30 cellular contexts compared by ENCODE assay signal in genomic region chr5:73619606-73620334, GRCh38. TPM values are rescaled to one million over a fixed set of nuclear protein-coding genes. Genes with fewer than 3 reads are reported as not detected.
DNase-seq lines count a peak whose midpoint lies in the region; ATAC-seq, FAIRE-seq and TF ChIP-seq lines count a peak whose summit lies in the region.
"Had no signal": no experiment of that assay in that cellular context is flagged by ENCODE, and none has a peak within 500 bp of the region (broad histone marks: within the 10 kb centered on the region; RNA-seq: fewer than 3 reads in every experiment).

No MANE protein-coding gene starts in this region.

- BruUV-seq in endothelial cell of umbilical vein (replicated peaks; lab: Mats Ljungman, UMichigan) = no TSS peak

- WGBS in esophagus squamous epithelium, 2 donors = 57 to 63% methylated on average over 4 of the region's 4 CpGs

- intact Hi-C loops in endothelial cell of umbilical vein (cut with micrococcal nuclease) = no loop called here
- intact Hi-C loops in esophagus squamous epithelium (cut with DNase I) = no loop called here

- H4K20me1 ChIP-seq in endothelial cell of umbilical vein (replicated peaks; ENCODE audit: control insufficient read depth, extremely low read depth, insufficient read depth, low read length) = no peaks in the 10 kb centered on the region
- H4K20me1 ChIP-seq: BLaER1 had no signal

- no peak overlapping the region for H3K4me2 ChIP-seq in endothelial cell of umbilical vein (ENCODE audit: insufficient read depth, low read length)
- H3K4me2 ChIP-seq: BLaER1, GM23338 had no signal

- CTCF ChIA-PET in HEK293T (lab: Yijun Ruan, JAX) = no interaction called here
- CTCF ChIA-PET in endothelial cell of umbilical vein (lab: Charles Lee) = interaction anchor here (0.9 to 1.2 kb wide), 4 partner anchors 11 to 73 kb away, joined by 3 to 10 read pairs (median 4); no protein-coding TSS in a partner anchor

- H3K27me3 ChIP-seq in ACC112 (ENCODE audit: insufficient read depth, low read length) (no peaks in the 10 kb centered on the region), endothelial cell of umbilical vein (ENCODE audit: control insufficient read depth in 2 of 2, insufficient read depth in 2 of 2, low read length in 2 of 2) (no peaks in the 10 kb centered on the region), esophagus squamous epithelium (no peaks in the 10 kb centered on the region)
- H3K27me3 ChIP-seq: BLaER1, breast epithelium, testis, vagina had no signal

- ATAC-seq in HG03095 (IDR thresholded peaks at IDR 0.05; ENCODE audit: unreplicated experiment) = no peak
- ATAC-seq: GM23338, right cardiac atrium had no signal

- no peak for TF ChIP-seq CTCF in endothelial cell of umbilical vein (IDR thresholded peaks at IDR 0.05; ENCODE audit: extremely low read depth in 1 of 2, insufficient read depth in 1 of 2, low read depth in 1 of 2, low read length in 2 of 2)
- TF ChIP-seq CTCF in esophagus squamous epithelium (IDR thresholded peaks at IDR 0.05) = no peak

- POLR2A ChIA-PET in HEK293T (lab: Yijun Ruan, JAX) (no interaction called here), endothelial cell of umbilical vein (lab: Charles Lee) (no interaction called here)

- FAIRE-seq in endothelial cell of umbilical vein (lab: Jason Lieb, UNC) = no peak
- FAIRE-seq: colon, HTR-8/SVneo, kidney had no signal

- peak overlapping the region; percentile 39 for H2AFZ ChIP-seq in ACC112 (ENCODE audit: low read length, unreplicated experiment)
- H2AFZ ChIP-seq in endothelial cell of umbilical vein (ENCODE audit: low read depth, low read length) = no peak overlapping the region
- H2AFZ ChIP-seq: GM23338, parathyroid adenoma had no signal

- H3K9me1 ChIP-seq in endothelial cell of umbilical vein (replicated peaks; ENCODE audit: control insufficient read depth, extremely low read depth, insufficient read depth, low read length) = no peaks in the 10 kb centered on the region

- H3K4me1 ChIP-seq in ACC112 (ENCODE audit: control insufficient read depth, insufficient read depth, low read length, unreplicated experiment) (peaks cover 19% of the 10 kb centered on the region), endothelial cell of umbilical vein (ENCODE audit: control insufficient read depth, extremely low read depth, insufficient read depth, low read length) (peaks cover 14% of the 10 kb centered on the region), esophagus squamous epithelium (peaks cover 0 to 22% (median 0%) of the 10 kb centered on the region in 3 donors)
- H3K4me1 ChIP-seq: BLaER1, breast epithelium, parathyroid adenoma, testis, vagina had no signal

- TF ChIP-seq POLR2A in endothelial cell of umbilical vein (IDR thresholded peaks at IDR 0.05; ENCODE audit: low read depth, low read length) = no peak
- no peak for TF ChIP-seq POLR2A in esophagus squamous epithelium (IDR thresholded peaks at IDR 0.05)

- H3K36me3 ChIP-seq in ACC112 (ENCODE audit: insufficient read depth, low read length) (no peaks in the 10 kb centered on the region), endothelial cell of umbilical vein (ENCODE audit: control insufficient read depth in 2 of 2, extremely low read depth in 1 of 2, insufficient read depth in 2 of 2, low read length in 2 of 2) (no peaks in the 10 kb centered on the region), esophagus squamous epithelium (no peaks in the 10 kb centered on the region)
- H3K36me3 ChIP-seq: BLaER1, breast epithelium, vagina had no signal

- DNase-seq in HEK293T (ENCODE audit: extremely low spot score) = no peak
- peak; percentile 75 for DNase-seq in NCI-H446 treated with DMSO at 0.1 percent for 48 hours (lab: John Stamatoyannopoulos, UW)
- no peak for DNase-seq in endothelial cell of umbilical vein (ENCODE audit: low read depth, low spot score)
- no peak for DNase-seq in NOMO-1 treated with dmso at 0.1 percent for 144 hours (lab: John Stamatoyannopoulos, UW; ENCODE audit: unreplicated experiment)
- no peak for DNase-seq in stimulated activated CD4-positive, alpha-beta T cell treated with anti-CD3 and anti-CD28 coated beads, Interleukin-1b, Interleukin-23, amount 100 ng/mL, for 48 hours
- DNase-seq in esophagus squamous epithelium (lab: John Stamatoyannopoulos, UW) = no peak
- DNase-seq: ACHN; activated CD4-positive, alpha-beta T cell treated with anti-CD3 and anti-CD28 coated beads, Interleukin-2, amount 50 U/mL, for 1 hour; activated naive CD4-positive, alpha-beta T cell treated with anti-CD3 and anti-CD28 coated beads for 36 hours; COR-L47; effector memory CD4-positive, alpha-beta T cell; KG1; kidney; midbrain; NCI-H146; NCI-H226; right cardiac atrium; stimulated activated CD4-positive, alpha-beta T cell treated with anti-CD3 and anti-CD28 coated beads, Interleukin-4, amount 100 ng/mL, for 4 hours; stimulated activated naive CD4-positive, alpha-beta T cell treated with Interleukin-2 at 50 U/mL for 16 hours; testis had no signal

- dilution Hi-C loops in endothelial cell of umbilical vein (cut with MboI; ENCODE audit: extremely low pct_ligation_motif_present, low sequenced_read_pairs) = no loop called here

- H3K4me3 ChIP-seq in ACC112 (ENCODE audit: low read depth, low read length) (no peak overlapping the region), endothelial cell of umbilical vein (replicated peaks in 1 of 3; ENCODE audit: insufficient read depth in 1 of 3, low read depth in 1 of 3, low read length in 3 of 3) (no peak overlapping the region), esophagus squamous epithelium (no peak overlapping the region)
- H3K4me3 ChIP-seq: BLaER1, breast epithelium, GM23338, SK-N-MC, testis, vagina had no signal

- H3K9me3 ChIP-seq in endothelial cell of umbilical vein (replicated peaks; ENCODE audit: control insufficient read depth, insufficient read depth, low read length) (no peaks in the 10 kb centered on the region), esophagus squamous epithelium (no peaks in the 10 kb centered on the region)
- H3K9me3 ChIP-seq: BLaER1, breast epithelium, testis, vagina had no signal

- no peak overlapping the region for H3K9ac ChIP-seq in endothelial cell of umbilical vein (replicated peaks; ENCODE audit: extremely low read depth, insufficient read depth, low read length)
- H3K9ac ChIP-seq: BLaER1, parathyroid adenoma had no signal

- H3K27ac ChIP-seq in ACC112 (ENCODE audit: low read depth, low read length) (no peak overlapping the region), endothelial cell of umbilical vein (ENCODE audit: insufficient read depth, low read depth, low read length) (no peak overlapping the region), esophagus squamous epithelium (no peak overlapping the region)
- H3K27ac ChIP-seq: BLaER1, breast epithelium, parathyroid adenoma, SK-N-MC, testis, vagina had no signal

- no peaks in the 10 kb centered on the region for H3K79me2 ChIP-seq in ACC112 (ENCODE audit: control insufficient read depth, insufficient read depth, low read length, unreplicated experiment)
- H3K79me2 ChIP-seq in endothelial cell of umbilical vein (ENCODE audit: control insufficient read depth, insufficient read depth, low read length) = no peaks in the 10 kb centered on the region
- H3K79me2 ChIP-seq: parathyroid adenoma had no signal

TF ChIP-seq in HEK293T, 16 proteins besides CTCF, POLR2A, EP300 and RAD21 (continues in another document):
- no peak for TF ChIP-seq SP1 (IDR thresholded peaks at IDR 0.05)

TF ChIP-seq in endothelial cell of umbilical vein, 7 proteins besides CTCF, POLR2A, EP300 and RAD21 (continues in another document):
- TF ChIP-seq MAX (IDR thresholded peaks at IDR 0.05; ENCODE audit: insufficient read depth, insufficient read length) (no peak), MYC (IDR thresholded peaks at IDR 0.05; ENCODE audit: low read depth, low read length) (no peak), FOS (IDR thresholded peaks at IDR 0.05; ENCODE audit: borderline replicate concordance, insufficient read depth, low read length) (no peak), JUN (IDR thresholded peaks at IDR 0.05; ENCODE audit: borderline replicate concordance, insufficient read depth, insufficient read length, low read depth) (peak; percentile 15), GATA2 (IDR thresholded peaks at IDR 0.05; ENCODE audit: insufficient read depth, insufficient read length, low read depth, low read length) (no peak)

RNA-seq across cellular contexts. Expression of gene ARHGEF28, which starts 6.2 kb away (rescaled TPM):
- total RNA-seq in endothelial cell of umbilical vein (108 and 116 TPM in 2 replicates), esophagus squamous epithelium (10 to 100 TPM in 3 of 4 donors, 1 to 10 TPM in 1; 9.2 to 34.3 (median 12.7) TPM)
- polyA plus RNA-seq in endothelial cell of umbilical vein = 23.7 and 29.5 TPM in 2 replicates
- polyA plus RNA-seq in endothelial cell of umbilical vein (2011; cell fraction: cytosol; rRNA removed) = 19.4 and 22.2 TPM in 2 replicates
- 126 and 142 TPM in 2 replicates for polyA plus RNA-seq in endothelial cell of umbilical vein (2011; cell fraction: nucleus; rRNA removed)
- 50.9 and 51.5 TPM in 2 replicates for polyA plus RNA-seq in endothelial cell of umbilical vein (2012)
- 197 and 205 TPM in 2 replicates for polyA minus RNA-seq in endothelial cell of umbilical vein
- 3.0 TPM for polyA minus RNA-seq in endothelial cell of umbilical vein (2011; cell fraction: cytosol; rRNA and poly(A)+ RNA removed)
- 510 and 605 TPM in 2 replicates for polyA minus RNA-seq in endothelial cell of umbilical vein (2011; cell fraction: nucleus; rRNA and poly(A)+ RNA removed)
- total RNA-seq: activated naive CD4-positive, alpha-beta T cell treated with anti-CD3 and anti-CD28 coated beads for 36 hours had no signal

RNA-seq across cellular contexts. Expression of gene UTP15, which starts 54.2 kb away (rescaled TPM):
- total RNA-seq in endothelial cell of umbilical vein (24.8 and 25.2 TPM in 2 replicates), esophagus squamous epithelium (10 to 100 TPM; 12.8 to 31.7 (median 24.1) TPM)
- 9.2 and 11.7 TPM in 2 replicates for polyA plus RNA-seq in endothelial cell of umbilical vein
- polyA plus RNA-seq in endothelial cell of umbilical vein (2011; cell fraction: cytosol; rRNA removed) = 5.8 and 6.3 TPM in 2 replicates
- 46.5 and 50.0 TPM in 2 replicates for polyA plus RNA-seq in endothelial cell of umbilical vein (2011; cell fraction: nucleus; rRNA removed)
- polyA plus RNA-seq in endothelial cell of umbilical vein (2012) = 12.1 and 24.0 TPM in 2 replicates
- polyA minus RNA-seq in endothelial cell of umbilical vein = 14.9 and 27.4 TPM in 2 replicates
- polyA minus RNA-seq in endothelial cell of umbilical vein (2011; cell fraction: cytosol; rRNA and poly(A)+ RNA removed) = 13.0 TPM
- 30.1 and 44.0 TPM in 2 replicates for polyA minus RNA-seq in endothelial cell of umbilical vein (2011; cell fraction: nucleus; rRNA and poly(A)+ RNA removed)

RNA-seq across cellular contexts. Expression of gene ANKRA2, which starts 54.3 kb away (rescaled TPM):
- 17.2 and 19.5 TPM in 2 replicates for total RNA-seq in endothelial cell of umbilical vein
- polyA plus RNA-seq in endothelial cell of umbilical vein = 8.5 and 8.6 TPM in 2 replicates
- 7.4 and 9.9 TPM in 2 replicates for polyA plus RNA-seq in endothelial cell of umbilical vein (2011; cell fraction: cytosol; rRNA removed)
- polyA plus RNA-seq in endothelial cell of umbilical vein (2011; cell fraction: nucleus; rRNA removed) = 36.7 and 51.9 TPM in 2 replicates
- 12.8 and 14.6 TPM in 2 replicates for polyA plus RNA-seq in endothelial cell of umbilical vein (2012)
- polyA minus RNA-seq in endothelial cell of umbilical vein = 5.5 and 8.7 TPM in 2 replicates
- polyA minus RNA-seq in endothelial cell of umbilical vein (2011; cell fraction: cytosol; rRNA and poly(A)+ RNA removed) = 2.2 TPM
- 23.5 and 36.0 TPM in 2 replicates for polyA minus RNA-seq in endothelial cell of umbilical vein (2011; cell fraction: nucleus; rRNA and poly(A)+ RNA removed)
- 10 to 100 TPM in 3 of 4 donors, 1 to 10 TPM in 1; 7.1 to 35.3 (median 15.2) TPM for total RNA-seq in esophagus squamous epithelium
